Comparison of ENCODE assay signal across 9 cellular contexts in the genomic region with DNA sequence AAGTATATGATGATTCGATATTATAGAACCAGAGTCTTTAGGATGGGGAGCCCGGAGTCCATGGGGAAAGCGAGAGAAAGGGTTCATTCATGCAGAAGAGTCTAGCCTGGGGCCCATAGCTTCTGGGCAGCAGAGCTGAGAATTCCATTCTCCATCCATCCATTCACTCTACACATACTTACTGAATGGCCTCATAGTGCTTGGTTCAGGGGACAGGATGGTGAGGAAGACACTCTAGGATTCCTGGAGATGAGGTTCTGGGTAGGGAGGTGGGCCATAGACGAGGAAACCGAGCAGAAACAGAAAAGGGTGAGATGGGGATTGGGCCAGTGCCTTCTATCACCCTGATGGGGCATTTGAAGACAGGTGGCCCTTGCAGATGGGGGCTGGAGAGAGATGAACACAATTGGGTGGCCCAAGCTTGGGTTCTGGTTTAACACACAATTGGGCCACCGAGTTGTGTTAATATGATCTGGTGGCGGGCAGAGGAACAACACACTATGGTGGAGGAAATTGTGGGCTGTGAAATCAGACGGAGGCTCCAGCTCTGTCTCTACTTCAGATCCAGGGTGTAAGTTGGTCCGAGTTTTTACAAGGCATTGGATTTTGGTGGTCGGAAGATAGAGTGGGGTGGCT. TPM values are rescaled to one million over a fixed set of nuclear protein-coding genes. Genes with fewer than 3 reads are reported as not detected.
DNase-seq lines count a peak whose midpoint lies in the region; ATAC-seq, FAIRE-seq and TF ChIP-seq lines count a peak whose summit lies in the region.
"Had no signal": no experiment of that assay in that cellular context is flagged by ENCODE, and none has a peak within 500 bp of the region (broad histone marks: within the 10 kb centered on the region; RNA-seq: fewer than 3 reads in every experiment).

No MANE protein-coding gene starts in this region.

- no peaks in the 10 kb centered on the region for H4K20me1 ChIP-seq in KMS-11 (ENCODE audit: insufficient read depth)
- no peaks in the 10 kb centered on the region; the same call in 1 of the 2 replicates for H4K20me1 ChIP-seq in K562 (replicated peaks; ENCODE audit: control insufficient read depth, insufficient read depth, low read length)

- H3K4me3 ChIP-seq in KMS-11 (IDR thresholded peaks at IDR 0.05; ENCODE audit: insufficient read depth, low read depth, low read length) (no peak overlapping the region), K562 (no peak overlapping the region), tibial artery (no peak overlapping the region)

- TF ChIP-seq POLR2A in K562 (conservative IDR thresholded peaks at IDR 0.05), result no peak

- DNase-seq in K562 (ENCODE audit: extremely low read depth in 1 of 4, low spot score in 3 of 4) (no peak), left kidney (ENCODE audit: low read depth, low spot score) (peak; percentile 57), tibial artery (no peak), activated gamma-delta T cell treated with Interleukin-2 at 50 U/mL for 16 hours (no peak)

- H3K79me2 ChIP-seq in KMS-11 (ENCODE audit: insufficient read depth, low read depth), result no peaks in the 10 kb centered on the region
- no peaks in the 10 kb centered on the region for H3K79me2 ChIP-seq in K562 (ENCODE audit: control insufficient read depth, insufficient read depth, low read length)

- FAIRE-seq in K562 (lab: Jason Lieb, UNC), result no peak

- BruUV-seq in K562 (replicated peaks; lab: Mats Ljungman, UMichigan), result no TSS peak

- H2AFZ ChIP-seq in KMS-11 (ENCODE audit: low read depth) (no peak overlapping the region), K562 (ENCODE audit: low read depth, low read length) (no peak overlapping the region)

- 33% methylated on average over 10 of the region's 10 CpGs for WGBS in K562 (ENCODE audit: insufficient coverage, low coverage, missing lambda C conversion rate)

- in situ Hi-C loops in K562 (cut with MboI), result no loop called here

- TF ChIP-seq RAD21 in K562 (CRISPR knock-in tag; conservative IDR thresholded peaks at IDR 0.05 in 1 of 2, IDR thresholded peaks at IDR 0.05 in 1 of 2), result no peak

- H3K9me1 ChIP-seq in K562 (ENCODE audit: control insufficient read depth, insufficient read depth, low read length), result no peaks in the 10 kb centered on the region

- no peak for TF ChIP-seq CTCF in KMS-11 (conservative IDR thresholded peaks at IDR 0.05; ENCODE audit: low read depth, low read length)
- no peak for TF ChIP-seq CTCF in K562 (IDR thresholded peaks at IDR 0.05 in 2 of 3, conservative IDR thresholded peaks at IDR 0.05 in 1 of 3; ENCODE audit: insufficient read depth in 2 of 3, low read depth in 1 of 3, low read length in 3 of 3)
- no peak for TF ChIP-seq CTCF in tibial artery (IDR thresholded peaks at IDR 0.05)

- H3K36me3 ChIP-seq in KMS-11 (ENCODE audit: insufficient read depth) (no peaks in the 10 kb centered on the region), K562 (ENCODE audit: control insufficient read depth, insufficient read depth, low read length) (no peaks in the 10 kb centered on the region), tibial artery (no peaks in the 10 kb centered on the region)

- H3K27ac ChIP-seq in KMS-11 (no peak overlapping the region), K562 (ENCODE audit: extremely low read depth, low read depth, low read length) (no peak overlapping the region; the same call in 2 of the 3 replicates), tibial artery (peak overlapping the region; percentile 62 to 73)

- POLR2A ChIA-PET in K562 (lab: Yijun Ruan, JAX), result interaction anchor here (0.6 to 0.9 kb wide), 6 partner anchors 11 to 1338 kb away, joined by 3 read pairs; no protein-coding TSS in a partner anchor

- H3K27me3 ChIP-seq in KMS-11 (ENCODE audit: insufficient read depth, low read depth) (no peaks in the 10 kb centered on the region), K562 (ENCODE audit: control insufficient read depth in 2 of 2, insufficient read depth in 2 of 2, low read length in 2 of 2) (peaks cover 0 to 17% of the 10 kb centered on the region in 2 experiments; a peak in 2 of 5 replicates), tibial artery (no peaks in the 10 kb centered on the region)

- H3K4me1 ChIP-seq in KMS-11 (ENCODE audit: low read depth, poor library complexity, severe bottlenecking), result peaks cover 34% of the 10 kb centered on the region
- H3K4me1 ChIP-seq in K562 (replicated peaks in 1 of 2; ENCODE audit: control insufficient read depth in 2 of 2, insufficient read depth in 2 of 2, low read length in 2 of 2), result peaks cover 6 to 22% of the 10 kb centered on the region in 2 experiments; a peak in 4 of 5 replicates
- H3K4me1 ChIP-seq in tibial artery, result peaks cover 0 to 40% (median 32%) of the 10 kb centered on the region in 4 donors

- peak; percentile 12 for ATAC-seq in K562
- ATAC-seq in GM18907 (IDR thresholded peaks at IDR 0.05; ENCODE audit: unreplicated experiment), result no peak
- ATAC-seq in HG03159 (IDR thresholded peaks at IDR 0.05; ENCODE audit: unreplicated experiment), result no peak

- no peak overlapping the region for H3K9ac ChIP-seq in KMS-11
- no peak overlapping the region for H3K9ac ChIP-seq in K562 (ENCODE audit: insufficient read depth in 1 of 2, low read depth in 2 of 2, low read length in 2 of 2)

- TF ChIP-seq EP300 in K562 (IDR thresholded peaks at IDR 0.05; ENCODE audit: low read length), result no peak

- intact Hi-C loops in K562 (cut with micrococcal nuclease), result no loop called here
- intact Hi-C loops in tibial artery (cut with DNase I; ENCODE audit: low total_unique reads), result loop anchor here (2.0 kb wide), 1 partner anchor 31 kb away; no protein-coding TSS in a partner anchor

- CTCF ChIA-PET in K562 (lab: Yijun Ruan, JAX; ENCODE audit: low intra/inter-chr PET ratio), result interaction anchor here (0.6 to 0.7 kb wide), 2 partner anchors 127 to 163 kb away, joined by 3 to 4 read pairs; no protein-coding TSS in a partner anchor

- H3K4me2 ChIP-seq in KMS-11 (peak overlapping the region; percentile 38), K562 (ENCODE audit: insufficient read depth, low read length) (no peak overlapping the region)

- H3K9me3 ChIP-seq in K562 (replicated peaks; ENCODE audit: control insufficient read depth, insufficient read depth, low read depth, low read length) (no peaks in the 10 kb centered on the region), tibial artery (no peaks in the 10 kb centered on the region)

RNA-seq across cellular contexts. Expression of a gene that starts 5.4 kb away (rescaled TPM):
- total RNA-seq in K562 (2011; cell fraction: chromatin; rRNA removed; ENCODE audit: low replicate concordance), result not detected in 2 replicates
- not detected in 2 replicates for total RNA-seq in K562 (2011; cell fraction: nucleolus; rRNA removed)
- not detected in 2 replicates for total RNA-seq in K562 (2011; cell fraction: nucleoplasm; rRNA removed)
- total RNA-seq in K562 (2014; rRNA removed) (not detected in 2 replicates), K562 (2014; rRNA removed; fragmentation: Illumina TruSeq; extraction: Trizol) (not detected in 2 replicates), K562 (2015; rRNA removed; fragmentation: Illumina TruSeq; extraction: Trizol) (not detected in 2 replicates), K562 (2021) (not detected in 2 replicates)
- polyA plus RNA-seq in K562 (2011; rRNA removed) (not detected in 2 replicates), K562 (2014; fragmentation: Illumina TruSeq; extraction: Trizol) (not detected in 2 replicates), K562 (2014; fragmentation: Nextera tagmentation; extraction: Ambion mirVana) (not detected), K562 (2014; rRNA removed) (not detected in 2 replicates)
- not detected in 2 replicates for polyA plus RNA-seq in K562 (2011; cell fraction: cytosol; rRNA removed)
- polyA plus RNA-seq in K562 (2011; cell fraction: nucleus; rRNA removed), result not detected in 2 replicates
- polyA plus RNA-seq in K562 (2012), result 0.14 TPM in 1 of 2 replicates, not detected in the other
- not detected in 2 replicates for polyA minus RNA-seq in K562 (2011; rRNA and poly(A)+ RNA removed)
- polyA minus RNA-seq in K562 (2011; cell fraction: cytosol; rRNA and poly(A)+ RNA removed), result not detected in 2 replicates
- polyA minus RNA-seq in K562 (2011; cell fraction: nucleus; rRNA and poly(A)+ RNA removed), result not detected in 2 replicates
- total RNA-seq: activated CD8-positive, alpha-beta memory T cell treated with anti-CD3 and anti-CD28 coated beads for 36 hours had no signal

RNA-seq across cellular contexts. Expression of a gene that starts 11.5 kb away (rescaled TPM):
- not detected in 2 replicates for total RNA-seq in K562 (2011; cell fraction: chromatin; rRNA removed; ENCODE audit: low replicate concordance)
- total RNA-seq in K562 (2011; cell fraction: nucleolus; rRNA removed), result not detected in 2 replicates
- not detected in 2 replicates for total RNA-seq in K562 (2011; cell fraction: nucleoplasm; rRNA removed)
- total RNA-seq in K562 (2014; rRNA removed) (not detected in 2 replicates), K562 (2014; rRNA removed; fragmentation: Illumina TruSeq; extraction: Trizol) (not detected in 2 replicates), K562 (2015; rRNA removed; fragmentation: Illumina TruSeq; extraction: Trizol) (not detected in 2 replicates), K562 (2021) (0.25 and 0.27 TPM in 2 replicates)
- polyA plus RNA-seq in K562 (2011; rRNA removed) (not detected in 2 replicates), K562 (2014; fragmentation: Illumina TruSeq; extraction: Trizol) (not detected in 2 replicates), K562 (2014; fragmentation: Nextera tagmentation; extraction: Ambion mirVana) (not detected), K562 (2014; rRNA removed) (not detected in 2 replicates)
- not detected in 2 replicates for polyA plus RNA-seq in K562 (2011; cell fraction: cytosol; rRNA removed)
- polyA plus RNA-seq in K562 (2011; cell fraction: nucleus; rRNA removed), result not detected in 2 replicates
- 0.47 TPM in 1 of 2 replicates, not detected in the other for polyA plus RNA-seq in K562 (2012)
- not detected in 2 replicates for polyA minus RNA-seq in K562 (2011; rRNA and poly(A)+ RNA removed)
- polyA minus RNA-seq in K562 (2011; cell fraction: cytosol; rRNA and poly(A)+ RNA removed), result not detected in 2 replicates
- not detected in 2 replicates for polyA minus RNA-seq in K562 (2011; cell fraction: nucleus; rRNA and poly(A)+ RNA removed)
- total RNA-seq: activated CD8-positive, alpha-beta memory T cell treated with anti-CD3 and anti-CD28 coated beads for 36 hours had no signal

RNA-seq across cellular contexts. Expression of a gene that starts 41.4 kb away (rescaled TPM):
- total RNA-seq in K562 (2011; cell fraction: chromatin; rRNA removed; ENCODE audit: low replicate concordance), result not detected in 2 replicates
- not detected in 2 replicates for total RNA-seq in K562 (2011; cell fraction: nucleolus; rRNA removed)
- total RNA-seq in K562 (2011; cell fraction: nucleoplasm; rRNA removed), result not detected in 2 replicates
- total RNA-seq in K562 (2014; rRNA removed) (not detected in 2 replicates), K562 (2014; rRNA removed; fragmentation: Illumina TruSeq; extraction: Trizol) (not detected in 2 replicates), K562 (2015; rRNA removed; fragmentation: Illumina TruSeq; extraction: Trizol) (not detected in 2 replicates), K562 (2021) (not detected in 2 replicates)
- polyA plus RNA-seq in K562 (2011; rRNA removed) (not detected in 2 replicates), K562 (2014; fragmentation: Illumina TruSeq; extraction: Trizol) (not detected in 2 replicates), K562 (2014; fragmentation: Nextera tagmentation; extraction: Ambion mirVana) (not detected), K562 (2014; rRNA removed) (not detected in 2 replicates)
- polyA plus RNA-seq in K562 (2011; cell fraction: cytosol; rRNA removed), result not detected in 2 replicates
- polyA plus RNA-seq in K562 (2011; cell fraction: nucleus; rRNA removed), result not detected in 2 replicates
- polyA plus RNA-seq in K562 (2012), result not detected in 2 replicates
- not detected in 2 replicates for polyA minus RNA-seq in K562 (2011; rRNA and poly(A)+ RNA removed)
- not detected in 2 replicates for polyA minus RNA-seq in K562 (2011; cell fraction: cytosol; rRNA and poly(A)+ RNA removed)
- polyA minus RNA-seq in K562 (2011; cell fraction: nucleus; rRNA and poly(A)+ RNA removed), result not detected in 2 replicates
- total RNA-seq: activated CD8-positive, alpha-beta memory T cell treated with anti-CD3 and anti-CD28 coated beads for 36 hours; natural killer cell had no signal

RNA-seq across cellular contexts. Expression of a gene that starts 46.8 kb away (rescaled TPM):
- total RNA-seq in K562 (2011; cell fraction: chromatin; rRNA removed; ENCODE audit: low replicate concordance), result not detected in 2 replicates
- total RNA-seq in K562 (2011; cell fraction: nucleolus; rRNA removed), result not detected in 2 replicates
- not detected in 2 replicates for total RNA-seq in K562 (2011; cell fraction: nucleoplasm; rRNA removed)
- total RNA-seq in K562 (2014; rRNA removed) (not detected in 2 replicates), K562 (2014; rRNA removed; fragmentation: Illumina TruSeq; extraction: Trizol) (not detected in 2 replicates), K562 (2015; rRNA removed; fragmentation: Illumina TruSeq; extraction: Trizol) (not detected in 2 replicates), K562 (2021) (1.4 and 1.6 TPM in 2 replicates)
- polyA plus RNA-seq in K562 (2011; rRNA removed) (not detected in 2 replicates), K562 (2014; fragmentation: Illumina TruSeq; extraction: Trizol) (not detected in 2 replicates), K562 (2014; fragmentation: Nextera tagmentation; extraction: Ambion mirVana) (not detected), K562 (2014; rRNA removed) (not detected in 2 replicates)
- not detected in 2 replicates for polyA plus RNA-seq in K562 (2011; cell fraction: cytosol; rRNA removed)
- polyA plus RNA-seq in K562 (2011; cell fraction: nucleus; rRNA removed), result not detected in 2 replicates
- not detected in 2 replicates for polyA plus RNA-seq in K562 (2012)
- polyA minus RNA-seq in K562 (2011; rRNA and poly(A)+ RNA removed), result not detected in 2 replicates
- 3.6 and 12.1 TPM in 2 replicates for polyA minus RNA-seq in K562 (2011; cell fraction: cytosol; rRNA and poly(A)+ RNA removed)
- polyA minus RNA-seq in K562 (2011; cell fraction: nucleus; rRNA and poly(A)+ RNA removed), result 1.7 and 2.2 TPM in 2 replicates

Comparison
In these comparisons a context has a peak if more than half of its experiments do, and no peak if none do; other contexts are left out.
1. H3K27ac ChIP-seq: peak in tibial artery (2 of 2); none in KMS-11 (single experiment) and K562 (single experiment).